ENCODE assay signal across 8 cellular contexts in the genomic region with DNA sequence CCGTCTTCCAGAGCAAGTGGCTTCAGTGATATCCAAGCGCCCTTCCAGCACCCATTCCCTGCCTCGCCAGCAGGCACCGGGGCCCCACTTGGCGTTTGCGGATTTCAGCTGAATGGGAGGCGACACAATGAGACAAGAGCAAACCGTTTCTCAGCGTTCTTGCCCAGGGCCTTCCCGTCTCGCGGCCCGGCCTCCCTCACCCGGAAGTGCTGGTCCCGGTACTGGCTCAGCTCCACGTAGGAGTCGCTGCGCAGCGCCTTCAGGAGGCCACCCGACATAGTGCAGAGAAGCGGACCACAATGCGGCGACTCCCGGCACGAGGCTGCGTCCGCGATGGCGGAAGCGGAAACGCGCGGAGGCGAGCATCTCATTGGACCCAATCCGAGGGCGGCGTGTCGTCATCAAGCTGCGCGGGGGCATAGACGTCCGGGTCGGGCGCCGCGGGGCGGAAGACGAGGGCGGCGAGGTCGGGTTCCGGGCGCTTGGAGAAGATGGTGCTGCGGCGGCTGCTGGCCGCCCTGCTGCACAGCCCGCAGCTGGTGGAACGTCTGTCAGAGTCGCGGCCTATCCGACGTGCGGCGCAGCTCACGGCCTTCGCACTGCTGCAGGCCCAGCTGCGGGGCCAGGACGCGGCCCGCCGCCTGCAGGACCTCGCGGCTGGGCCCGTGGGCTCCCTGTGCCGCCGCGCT. TPM values are rescaled to one million over a fixed set of nuclear protein-coding genes. Genes with fewer than 3 reads are reported as not detected.
DNase-seq lines count a peak whose midpoint lies in the region; ATAC-seq and TF ChIP-seq lines count a peak whose summit lies in the region.

Gene NCBP2, minus strand, starts transcription at position 303 of the 689 bp plus-strand sequence. Its CDS starts 25 bp downstream, at position 278.

- DNase-seq in GM10248 (ENCODE audit: extremely low spot score), result peak; percentile 97
- peak; percentile 99 for DNase-seq in NB4 (ENCODE audit: low read depth)
- peak; percentile 98 for DNase-seq in SK-N-MC (ENCODE audit: low read depth, low spot score)
- peak; percentile 100 for DNase-seq in activated naive CD4-positive, alpha-beta T cell treated with anti-CD3 and anti-CD28 coated beads, Interleukin-2, amount 50 U/mL, for 16 hours
- DNase-seq in globus pallidus (ENCODE audit: low spot score), result peak; percentile 93
- DNase-seq in occipital lobe (lab: John Stamatoyannopoulos, UW), result peak; percentile 95

- peaks cover 31% of the 10 kb centered on the region for H3K36me3 ChIP-seq in SK-N-MC (ENCODE audit: insufficient read depth, low read length)

- peak within 1 kb of the TSS; percentile 97 for H3K4me3 ChIP-seq in NB4 (ENCODE audit: low read depth, low read length)
- H3K4me3 ChIP-seq in SK-N-MC, result peak within 1 kb of the TSS; percentile 97

- TF ChIP-seq POLR2A in NB4 (IDR thresholded peaks at IDR 0.05; ENCODE audit: extremely low read depth, insufficient read length), result peak; percentile 89

- H3K9me3 ChIP-seq in SK-N-MC (ENCODE audit: low read depth, low read length), result no peaks in the 10 kb centered on the region

- POLR2A ChIA-PET in GM10248 (lab: Yijun Ruan, JAX), result interaction anchor here (0.5 to 1.7 kb wide), 4 partner anchors 9 to 202 kb away, joined by 3 to 8 read pairs (median 6); partner anchors contain the start of genes PAK2 and SENP5

- TF ChIP-seq CTCF in GM10248 (IDR thresholded peaks at IDR 0.05; ENCODE audit: control extremely low read depth, extremely low read depth, low read depth, missing control alignments) (peak; percentile 75), NB4 (IDR thresholded peaks at IDR 0.05; ENCODE audit: low read depth, low read length) (peak; percentile 48)

- H3K27ac ChIP-seq in SK-N-MC (peak within 1 kb of the TSS; percentile 91), temporal lobe (ENCODE audit: low read depth, low read length) (peak within 1 kb of the TSS; percentile 93)

- CTCF ChIA-PET in GM10248 (lab: Yijun Ruan, JAX), result interaction anchor here (1.0 to 2.9 kb wide), 18 partner anchors 10 to 414 kb away, joined by 3 to 16 read pairs (median 5); partner anchors contain the start of genes FBXO45, SENP5 and WDR53

- peak within 1 kb of the TSS; percentile 94 for H3K9ac ChIP-seq in SK-N-MC (ENCODE audit: insufficient read length)

- ATAC-seq in HG02571 (IDR thresholded peaks at IDR 0.05; ENCODE audit: unreplicated experiment), result peak; percentile 86

RNA-seq across cellular contexts. Expression of gene NCBP2, which starts in this region (rescaled TPM):
- total RNA-seq in occipital lobe, result 80.8 TPM
- 65.2 TPM for total RNA-seq in temporal lobe

Comparison
In these comparisons a context has a peak if more than half of its experiments do, and no peak if none do; other contexts are left out.
1. Peak in every context shown above with its lines: DNase-seq, ATAC-seq, H3K4me3 ChIP-seq and H3K27ac ChIP-seq.